18 cellular contexts compared by ENCODE assay signal in genomic region chr20:57835462-57836455, GRCh38.
A peak's percentile ranks its signal among the peaks of the same experiment; 100 is the strongest.
DNase-seq lines count a peak whose midpoint lies in the region; ATAC-seq and TF ChIP-seq lines count a peak whose summit lies in the region.
"Had no signal": no experiment of that assay in that cellular context is flagged by ENCODE, and none has a peak within 500 bp of the region (broad histone marks: within the 10 kb centered on the region; RNA-seq: fewer than 3 reads in every experiment).

No MANE protein-coding gene starts in this region.

- H3K4me3 ChIP-seq in iPS-18a (ENCODE audit: low read length) (peak overlapping the region; percentile 19), uterus (no peak overlapping the region)
- H3K4me3 ChIP-seq: adrenal gland, hepatocyte had no signal

- intact Hi-C loops in uterus (cut with DNase I; ENCODE audit: low total_unique reads): no loop called here

- H3K9ac ChIP-seq in iPS-18a (ENCODE audit: low read length): no peak overlapping the region

- H3K4me1 ChIP-seq in iPS-18a (ENCODE audit: control insufficient read depth, low read depth, low read length) (peaks cover 8% of the 10 kb centered on the region), uterus (no peaks in the 10 kb centered on the region)
- H3K4me1 ChIP-seq: adrenal gland had no signal

- H3K27me3 ChIP-seq in iPS-18a (ENCODE audit: control insufficient read depth, insufficient read depth, low read length) (no peaks in the 10 kb centered on the region), uterus (no peaks in the 10 kb centered on the region)
- H3K27me3 ChIP-seq: adrenal gland, hepatocyte had no signal

- H3K27ac ChIP-seq in iPS-18a (ENCODE audit: low read length) (no peak overlapping the region), uterus (no peak overlapping the region)
- H3K27ac ChIP-seq: adrenal gland, C4-2B, hepatocyte, HL-60 had no signal

- DNase-seq in NCI-H748 (lab: John Stamatoyannopoulos, UW; ENCODE audit: unreplicated experiment) (peak; percentile 66), NCI-H748 treated with DMSO at 0.1 percent for 48 hours (lab: John Stamatoyannopoulos, UW) (no peak), NCI-H524 (lab: John Stamatoyannopoulos, UW) (peak; percentile 91 to 93), retina (peak; percentile 84), DMS114 treated with DMSO at 0.1 percent for 48 hours (lab: John Stamatoyannopoulos, UW; ENCODE audit: unreplicated experiment) (no peak), uterus (no peak)
- DNase-seq: ACHN; activated CD4-positive, alpha-beta T cell treated with anti-CD3 and anti-CD28 coated beads for 48 hours; activated effector memory CD4-positive, alpha-beta T cell treated with anti-CD3 and anti-CD28 coated beads, Interleukin-2, amount 50 U/mL, for 16 hours; HFFc6; nephron progenitor cell; RPMI8226 had no signal

- no peak for TF ChIP-seq CTCF in uterus (IDR thresholded peaks at IDR 0.05)

- TF ChIP-seq POLR2A in uterus (IDR thresholded peaks at IDR 0.05): no peak

- ATAC-seq in HG03521 (IDR thresholded peaks at IDR 0.05; ENCODE audit: unreplicated experiment): no peak

- H3K36me3 ChIP-seq in iPS-18a (ENCODE audit: control insufficient read depth, low read depth, low read length) (no peaks in the 10 kb centered on the region), uterus (no peaks in the 10 kb centered on the region)
- H3K36me3 ChIP-seq: adrenal gland had no signal

- H3K9me3 ChIP-seq in iPS-18a (ENCODE audit: control insufficient read depth, low read depth, low read length) (no peaks in the 10 kb centered on the region), uterus (no peaks in the 10 kb centered on the region)
- H3K9me3 ChIP-seq: adrenal gland had no signal

Comparison
In these comparisons a context has a peak if more than half of its experiments do, and no peak if none do; other contexts are left out.
1. DNase-seq: peak in NCI-H748 (single experiment), NCI-H524 (2 of 2) and retina (single experiment); none in NCI-H748 treated with DMSO at 0.1 percent for 48 hours (single experiment), DMS114 treated with DMSO at 0.1 percent for 48 hours (single experiment) and uterus (0 of 2).